Comparison of ENCODE assay signal across 27 cellular contexts in genomic region chr1:5649795-5650194, GRCh38.
"Had no signal": no experiment of that assay in that cellular context is flagged by ENCODE, and none has a peak within 500 bp of the region (broad histone marks: within the 10 kb centered on the region; RNA-seq: fewer than 3 reads in every experiment).

No MANE protein-coding gene starts in this region.

- H3K4me3 ChIP-seq: MG63 had no signal

- DNase-seq: activated CD4-positive, alpha-beta T cell treated with anti-CD3 and anti-CD28 coated beads for 48 hours; activated CD4-positive, alpha-beta T cell treated with anti-CD3 and anti-CD28 coated beads, Interleukin-2, amount 50 U/mL, for 48 hours; activated CD4-positive, CD25-positive, alpha-beta regulatory T cell treated with anti-CD3 and anti-CD28 coated beads, Interleukin-2, amount 50 U/mL, for 72 hours; activated gamma-delta T cell; activated naive CD4-positive, alpha-beta T cell treated with anti-CD3 and anti-CD28 coated beads for 36 hours; activated T-cell treated with anti-CD3 and anti-CD28 coated beads, Interleukin-2, amount 50 U/mL, for 4 hours; amygdala; MG63; MV-4-11; NCI-H1092 treated with DMSO at 0.1 percent for 48 hours; NCI-H1417 treated with DMSO at 0.1 percent for 48 hours; NCI-H1694; NCI-H2029; NCI-H2107; NCI-H2171 treated with DMSO at 0.1 percent for 48 hours; NCI-H226; NCI-H526; NCI-H774; SIG-M5; T-helper 17 cell; T-helper 9 cell had no signal

- H3K27me3 ChIP-seq: MG63 had no signal

- H3K4me3 Mint-ChIP-seq: activated naive CD4-positive, alpha-beta T cell treated with anti-CD3 and anti-CD28 coated beads for 36 hours; activated naive CD8-positive, alpha-beta T cell; activated T-cell treated with anti-CD3 and anti-CD28 coated beads, Interleukin-2, amount 50 U/mL, for 4 hours; brain; central memory CD8-positive, alpha-beta T cell; T-helper 17 cell; WTC11 had no signal

- ATAC-seq: activated T-cell treated with anti-CD3 and anti-CD28 coated beads, Interleukin-2, amount 50 U/mL, for 4 hours; T-helper 17 cell; WTC11 had no signal

- FAIRE-seq: astrocyte, RCC 7860 had no signal

- H3K36me3 Mint-ChIP-seq: brain had no signal

- H3K36me3 ChIP-seq: MG63 had no signal

- H3K9me3 ChIP-seq: MG63 had no signal

- H3K27ac Mint-ChIP-seq: activated naive CD4-positive, alpha-beta T cell treated with anti-CD3 and anti-CD28 coated beads for 36 hours; activated naive CD8-positive, alpha-beta T cell; T-helper 17 cell; WTC11 had no signal
